11 cellular contexts compared by ENCODE assay signal in genomic region chr10:114684822-114685209, GRCh38. TPM values are rescaled to one million over a fixed set of nuclear protein-coding genes. Genes with fewer than 3 reads are reported as not detected.
DNase-seq lines count a peak whose midpoint lies in the region; ATAC-seq and TF ChIP-seq lines count a peak whose summit lies in the region.
"Had no signal": no experiment of that assay in that cellular context is flagged by ENCODE, and none has a peak within 500 bp of the region (broad histone marks: within the 10 kb centered on the region; RNA-seq: fewer than 3 reads in every experiment).

No MANE protein-coding gene starts in this region.

- no peaks in the 10 kb centered on the region for H3K36me3 ChIP-seq in A673 (ENCODE audit: insufficient read depth, low read length, poor library complexity, severe bottlenecking)
- H3K36me3 ChIP-seq in mucosa of stomach (ENCODE audit: control insufficient read depth, insufficient read depth, low read length) = no peaks in the 10 kb centered on the region
- H3K36me3 ChIP-seq: BLaER1 treated with 17β-estradiol and CSF1 and Interleukin-3, amounts not matched to agents 10 nM and 100 nM had no signal

- H3K27me3 ChIP-seq in A673 (replicated peaks; ENCODE audit: insufficient read depth, low read depth, low read length, poor library complexity) (no peaks in the 10 kb centered on the region), mucosa of stomach (ENCODE audit: control insufficient read depth, insufficient read depth, low read length) (no peaks in the 10 kb centered on the region)
- H3K27me3 ChIP-seq: BLaER1 treated with 17β-estradiol and CSF1 and Interleukin-3, amounts not matched to agents 10 nM and 100 nM had no signal

- peaks cover 29% of the 10 kb centered on the region for H3K4me1 ChIP-seq in A673 (ENCODE audit: insufficient read depth, low read length, poor library complexity, severe bottlenecking)
- H3K4me1 ChIP-seq in mucosa of stomach (ENCODE audit: control insufficient read depth, insufficient read depth, low read length) = peaks cover 52% of the 10 kb centered on the region

- no peak overlapping the region for H3K4me3 Mint-ChIP-seq in activated T-cell treated with anti-CD3 and anti-CD28 coated beads, Interleukin-2, amount 50 U/mL, for 24 hours
- no peak overlapping the region for H3K4me3 Mint-ChIP-seq in nephron progenitor cell
- H3K4me3 Mint-ChIP-seq: activated naive CD8-positive, alpha-beta T cell treated with anti-CD3 and anti-CD28 coated beads, Interleukin-2, amount 50 U/mL, for 24 hours had no signal

- no peak overlapping the region for H3K27ac Mint-ChIP-seq in activated T-cell treated with anti-CD3 and anti-CD28 coated beads, Interleukin-2, amount 50 U/mL, for 24 hours
- no peak overlapping the region for H3K27ac Mint-ChIP-seq in nephron progenitor cell
- H3K27ac Mint-ChIP-seq: activated naive CD8-positive, alpha-beta T cell treated with anti-CD3 and anti-CD28 coated beads, Interleukin-2, amount 50 U/mL, for 24 hours had no signal

- no peaks in the 10 kb centered on the region for H3K9me3 Mint-ChIP-seq in activated T-cell treated with anti-CD3 and anti-CD28 coated beads, Interleukin-2, amount 50 U/mL, for 24 hours
- H3K9me3 Mint-ChIP-seq in nephron progenitor cell = no peaks in the 10 kb centered on the region
- H3K9me3 Mint-ChIP-seq: activated naive CD8-positive, alpha-beta T cell treated with anti-CD3 and anti-CD28 coated beads, Interleukin-2, amount 50 U/mL, for 24 hours had no signal

- DNase-seq in A673 (ENCODE audit: low spot score) = peak; percentile 36
- peak; percentile 54 for DNase-seq in NCI-H69 (lab: John Stamatoyannopoulos, UW)
- DNase-seq in epithelial cell of prostate (ENCODE audit: low read depth, low spot score) = no peak
- DNase-seq in activated T-cell treated with anti-CD3 and anti-CD28 coated beads, Interleukin-2, amount 50 U/mL, for 24 hours = no peak
- no peak for DNase-seq in nephron progenitor cell
- DNase-seq: activated naive CD8-positive, alpha-beta T cell treated with anti-CD3 and anti-CD28 coated beads, Interleukin-2, amount 50 U/mL, for 24 hours; KBM-7 had no signal

- ATAC-seq in GM21723 (IDR thresholded peaks at IDR 0.05; ENCODE audit: unreplicated experiment) = no peak
- no peak for ATAC-seq in HG03457 (IDR thresholded peaks at IDR 0.05; ENCODE audit: unreplicated experiment)
- ATAC-seq: activated naive CD8-positive, alpha-beta T cell treated with anti-CD3 and anti-CD28 coated beads, Interleukin-2, amount 50 U/mL, for 24 hours had no signal

- peak overlapping the region; percentile 52 for H3K9ac ChIP-seq in mucosa of stomach (ENCODE audit: low read length)
- H3K9ac ChIP-seq: BLaER1 treated with 17β-estradiol and CSF1 and Interleukin-3, amounts not matched to agents 10 nM and 100 nM had no signal

- H3K36me3 Mint-ChIP-seq in activated T-cell treated with anti-CD3 and anti-CD28 coated beads, Interleukin-2, amount 50 U/mL, for 24 hours (ENCODE audit: low read depth) = no peaks in the 10 kb centered on the region
- H3K36me3 Mint-ChIP-seq in nephron progenitor cell (ENCODE audit: low read depth) = no peaks in the 10 kb centered on the region

- no TSS peak for BruUV-seq in A673 (replicated peaks; lab: Mats Ljungman, UMichigan)

- peaks cover 11% of the 10 kb centered on the region for H3K27me3 Mint-ChIP-seq in activated T-cell treated with anti-CD3 and anti-CD28 coated beads, Interleukin-2, amount 50 U/mL, for 24 hours
- peaks cover 14% of the 10 kb centered on the region for H3K27me3 Mint-ChIP-seq in nephron progenitor cell (ENCODE audit: low read depth, poor library complexity)
- H3K27me3 Mint-ChIP-seq: activated naive CD8-positive, alpha-beta T cell treated with anti-CD3 and anti-CD28 coated beads, Interleukin-2, amount 50 U/mL, for 24 hours had no signal

- H3K9me3 ChIP-seq in A673 (ENCODE audit: low read depth, low read length, poor library complexity, severe bottlenecking) (no peaks in the 10 kb centered on the region), mucosa of stomach (ENCODE audit: control insufficient read depth, low read length) (no peaks in the 10 kb centered on the region)
- H3K9me3 ChIP-seq: BLaER1 treated with 17β-estradiol and CSF1 and Interleukin-3, amounts not matched to agents 10 nM and 100 nM had no signal

- intact Hi-C loops in A673 (cut with micrococcal nuclease; ENCODE audit: unreplicated experiment) = no loop called here

- H3K4me1 Mint-ChIP-seq in activated T-cell treated with anti-CD3 and anti-CD28 coated beads, Interleukin-2, amount 50 U/mL, for 24 hours (ENCODE audit: low read depth) = no peaks in the 10 kb centered on the region
- peaks cover 34% of the 10 kb centered on the region for H3K4me1 Mint-ChIP-seq in nephron progenitor cell
- H3K4me1 Mint-ChIP-seq: activated naive CD8-positive, alpha-beta T cell treated with anti-CD3 and anti-CD28 coated beads, Interleukin-2, amount 50 U/mL, for 24 hours had no signal

- H3K27ac ChIP-seq in A673 (ENCODE audit: low read depth, low read length, poor library complexity, severe bottlenecking) (no peak overlapping the region), epithelial cell of prostate (peak overlapping the region; percentile 79)
- H3K27ac ChIP-seq: BLaER1 treated with 17β-estradiol and CSF1 and Interleukin-3, amounts not matched to agents 10 nM and 100 nM had no signal

- H3K4me3 ChIP-seq in A673 (ENCODE audit: low read depth, low read length, poor library complexity, severe bottlenecking) (no peak overlapping the region), mucosa of stomach (ENCODE audit: low read length) (no peak overlapping the region)
- H3K4me3 ChIP-seq: BLaER1 treated with 17β-estradiol and CSF1 and Interleukin-3, amounts not matched to agents 10 nM and 100 nM had no signal

- POLR2A ChIA-PET in A673 (lab: Charles Lee; ENCODE audit: low non-redundant PET) = no interaction called here

- CTCF ChIA-PET in A673 (lab: Charles Lee) = no interaction called here

- TF ChIP-seq CTCF in A673 (conservative IDR thresholded peaks at IDR 0.05; ENCODE audit: low read depth, low read length) (no peak), nephron progenitor cell (IDR thresholded peaks at IDR 0.05) (no peak)

RNA-seq across cellular contexts. Expression of gene ABLIM1, which starts 26.7 kb away (rescaled TPM):
- total RNA-seq in A673 (2021) = 34.0 and 38.3 TPM in 2 replicates

Comparison
In these comparisons a context has a peak if more than half of its experiments do, and no peak if none do; other contexts are left out.
1. DNase-seq: peak in A673 (single experiment) and NCI-H69 (single experiment); none in epithelial cell of prostate (single experiment), activated T-cell treated with anti-CD3 and anti-CD28 coated beads, Interleukin-2, amount 50 U/mL, for 24 hours (single experiment) and nephron progenitor cell (single experiment).